23 cellular contexts compared by ENCODE assay signal in genomic region chr9:89843591-89843990, GRCh38.
DNase-seq lines count a peak whose midpoint lies in the region; ATAC-seq and TF ChIP-seq lines count a peak whose summit lies in the region.
"Had no signal": no experiment of that assay in that cellular context is flagged by ENCODE, and none has a peak within 500 bp of the region (broad histone marks: within the 10 kb centered on the region; RNA-seq: fewer than 3 reads in every experiment).

No MANE protein-coding gene starts in this region.

- peaks cover 4% of the 10 kb centered on the region for H3K4me1 Mint-ChIP-seq in T-helper 17 cell
- H3K4me1 Mint-ChIP-seq in dendritic cell treated with granulocyte-macrophage colony-stimulating factor and Interleukin-4, amounts not matched to agents 40 ng/mL and 50 ng/mL, for 4 days (ENCODE audit: low read depth) = peaks cover 55% of the 10 kb centered on the region
- H3K4me1 Mint-ChIP-seq in type B pancreatic cell (ENCODE audit: unreplicated experiment) = peaks cover 25% of the 10 kb centered on the region
- H3K4me1 Mint-ChIP-seq in effector memory CD8-positive, alpha-beta T cell (ENCODE audit: low read depth in 2 of 2) = no peaks in the 10 kb centered on the region
- H3K4me1 Mint-ChIP-seq: CD4-positive, alpha-beta memory T cell; IgD-negative memory B cell had no signal

- DNase-seq in T-helper 17 cell (no peak), left lung (no peak), type B pancreatic cell (ENCODE audit: extremely low spot score, unreplicated experiment) (no peak), GDM1 (lab: John Stamatoyannopoulos, UW) (no peak), Karpas-422 (no peak)
- no peak for DNase-seq in effector memory CD8-positive, alpha-beta T cell
- DNase-seq: Caco-2; CD4-positive, alpha-beta memory T cell; DMS 273 treated with DMSO at 0.1 percent for 48 hours; DND-41; HCEC 1CT; MV-4-11; NCI-H1105 treated with DMSO at 0.1 percent for 48 hours; NCI-H1694; NCI-H2081; NCI-H2171; NCI-H345; NCI-H524 treated with DMSO at 0.1 percent for 48 hours; Peyer's patch; SJCRH30 had no signal

- H3K9me3 Mint-ChIP-seq in dendritic cell treated with granulocyte-macrophage colony-stimulating factor and Interleukin-4, amounts not matched to agents 40 ng/mL and 50 ng/mL, for 4 days = no peaks in the 10 kb centered on the region
- peaks cover 5% of the 10 kb centered on the region for H3K9me3 Mint-ChIP-seq in type B pancreatic cell
- no peaks in the 10 kb centered on the region for H3K9me3 Mint-ChIP-seq in effector memory CD8-positive, alpha-beta T cell
- H3K9me3 Mint-ChIP-seq: CD4-positive, alpha-beta memory T cell; GM23338; IgD-negative memory B cell had no signal

- intact Hi-C loops in dendritic cell treated with granulocyte-macrophage colony-stimulating factor and Interleukin-4, amounts not matched to agents 40 ng/mL and 50 ng/mL, for 4 days (cut with micrococcal nuclease) = no loop called here
- intact Hi-C loops in left lung (cut with DNase I) = no loop called here

- peak overlapping the region; percentile 50 to 58 for H3K27ac ChIP-seq in left lung
- H3K27ac ChIP-seq in Karpas-422 (ENCODE audit: low read length) = no peak overlapping the region
- H3K27ac ChIP-seq: Peyer's patch, SJCRH30 had no signal

- no peak overlapping the region for H3K4me3 ChIP-seq in left lung
- no peak overlapping the region for H3K4me3 ChIP-seq in Karpas-422 (ENCODE audit: low read length)
- H3K4me3 ChIP-seq: GM23338, Peyer's patch, SJCRH30 had no signal

- peaks cover 2% of the 10 kb centered on the region for H3K36me3 Mint-ChIP-seq in T-helper 17 cell (ENCODE audit: low read depth)
- H3K36me3 Mint-ChIP-seq in dendritic cell treated with granulocyte-macrophage colony-stimulating factor and Interleukin-4, amounts not matched to agents 40 ng/mL and 50 ng/mL, for 4 days (ENCODE audit: low read depth) = no peaks in the 10 kb centered on the region
- H3K36me3 Mint-ChIP-seq in type B pancreatic cell = no peaks in the 10 kb centered on the region
- peaks cover 2% of the 10 kb centered on the region for H3K36me3 Mint-ChIP-seq in effector memory CD8-positive, alpha-beta T cell (ENCODE audit: insufficient read depth)
- H3K36me3 Mint-ChIP-seq: CD4-positive, alpha-beta memory T cell; IgD-negative memory B cell had no signal

- no peak overlapping the region for H2AFZ ChIP-seq in Karpas-422 (ENCODE audit: low read length)
- H2AFZ ChIP-seq: GM23338 had no signal

- no peaks in the 10 kb centered on the region for H3K79me2 ChIP-seq in Karpas-422 (ENCODE audit: low read length)

- H3K36me3 ChIP-seq in left lung = no peaks in the 10 kb centered on the region
- H3K36me3 ChIP-seq in Karpas-422 (ENCODE audit: insufficient read depth, low read length) = no peaks in the 10 kb centered on the region
- H3K36me3 ChIP-seq: Peyer's patch, SJCRH30 had no signal

- no peak overlapping the region for H3K4me2 ChIP-seq in Karpas-422 (ENCODE audit: low read depth, low read length, poor library complexity, severe bottlenecking)
- H3K4me2 ChIP-seq: GM23338 had no signal

- ATAC-seq in T-helper 17 cell = no peak
- ATAC-seq in left lung = no peak
- no peak for ATAC-seq in effector memory CD8-positive, alpha-beta T cell (replicated peaks)
- ATAC-seq: GM23338 had no signal

- H3K27me3 Mint-ChIP-seq in T-helper 17 cell (peaks cover 24% of the 10 kb centered on the region), type B pancreatic cell (peaks cover 6% of the 10 kb centered on the region)
- peaks cover 26% of the 10 kb centered on the region for H3K27me3 Mint-ChIP-seq in dendritic cell treated with granulocyte-macrophage colony-stimulating factor and Interleukin-4, amounts not matched to agents 40 ng/mL and 50 ng/mL, for 4 days
- H3K27me3 Mint-ChIP-seq in effector memory CD8-positive, alpha-beta T cell = peaks cover 16 to 55% of the 10 kb centered on the region in 2 donors

- H3K9me2 ChIP-seq in Karpas-422 (replicated peaks; ENCODE audit: insufficient read depth, low read length) = no peaks in the 10 kb centered on the region

- peaks cover 0 to 31% of the 10 kb centered on the region in 2 donors for H3K4me1 ChIP-seq in left lung
- H3K4me1 ChIP-seq in Karpas-422 (ENCODE audit: low read length) = no peaks in the 10 kb centered on the region
- H3K4me1 ChIP-seq: Caco-2, SJCRH30 had no signal

- TF ChIP-seq CTCF in left lung (IDR thresholded peaks at IDR 0.05) (no peak), type B pancreatic cell (conservative IDR thresholded peaks at IDR 0.05) (no peak)

- H3K9ac ChIP-seq in Karpas-422 (ENCODE audit: low read length) = no peak overlapping the region

- H4K20me1 ChIP-seq in Karpas-422 (ENCODE audit: insufficient read depth, low read depth, low read length) = no peaks in the 10 kb centered on the region

- peak overlapping the region; percentile 54 for H3K27ac Mint-ChIP-seq in T-helper 17 cell
- peak overlapping the region; percentile 73 for H3K27ac Mint-ChIP-seq in dendritic cell treated with granulocyte-macrophage colony-stimulating factor and Interleukin-4, amounts not matched to agents 40 ng/mL and 50 ng/mL, for 4 days
- H3K27ac Mint-ChIP-seq in type B pancreatic cell = peak overlapping the region; percentile 49
- H3K27ac Mint-ChIP-seq in effector memory CD8-positive, alpha-beta T cell = no peak overlapping the region
- H3K27ac Mint-ChIP-seq: CD4-positive, alpha-beta memory T cell; GM23338; IgD-negative memory B cell had no signal

- H3K9me3 ChIP-seq in T-helper 17 cell (ENCODE audit: control insufficient read depth, low read length, poor library complexity, severe bottlenecking) = no peaks in the 10 kb centered on the region
- H3K9me3 ChIP-seq in left lung = no peaks in the 10 kb centered on the region
- no peaks in the 10 kb centered on the region for H3K9me3 ChIP-seq in Karpas-422 (ENCODE audit: low read length)
- H3K9me3 ChIP-seq: Caco-2, Peyer's patch had no signal

- H3K27me3 ChIP-seq in left lung (no peaks in the 10 kb centered on the region), Karpas-422 (ENCODE audit: low read length) (no peaks in the 10 kb centered on the region)
- H3K27me3 ChIP-seq: Peyer's patch, SJCRH30 had no signal

- no peak overlapping the region for H3K4me3 Mint-ChIP-seq in T-helper 17 cell
- H3K4me3 Mint-ChIP-seq in dendritic cell treated with granulocyte-macrophage colony-stimulating factor and Interleukin-4, amounts not matched to agents 40 ng/mL and 50 ng/mL, for 4 days = no peak overlapping the region
- H3K4me3 Mint-ChIP-seq in type B pancreatic cell = no peak overlapping the region
- no peak overlapping the region for H3K4me3 Mint-ChIP-seq in effector memory CD8-positive, alpha-beta T cell
- H3K4me3 Mint-ChIP-seq: CD4-positive, alpha-beta memory T cell; GM23338 had no signal

Comparison
In these comparisons a context has a peak if more than half of its experiments do, and no peak if none do; other contexts are left out.
1. H3K27ac Mint-ChIP-seq: peak in T-helper 17 cell (single experiment), dendritic cell treated with granulocyte-macrophage colony-stimulating factor and Interleukin-4, amounts not matched to agents 40 ng/mL and 50 ng/mL, for 4 days (single experiment) and type B pancreatic cell (single experiment); none in effector memory CD8-positive, alpha-beta T cell (0 of 2).